In the genomic region with DNA sequence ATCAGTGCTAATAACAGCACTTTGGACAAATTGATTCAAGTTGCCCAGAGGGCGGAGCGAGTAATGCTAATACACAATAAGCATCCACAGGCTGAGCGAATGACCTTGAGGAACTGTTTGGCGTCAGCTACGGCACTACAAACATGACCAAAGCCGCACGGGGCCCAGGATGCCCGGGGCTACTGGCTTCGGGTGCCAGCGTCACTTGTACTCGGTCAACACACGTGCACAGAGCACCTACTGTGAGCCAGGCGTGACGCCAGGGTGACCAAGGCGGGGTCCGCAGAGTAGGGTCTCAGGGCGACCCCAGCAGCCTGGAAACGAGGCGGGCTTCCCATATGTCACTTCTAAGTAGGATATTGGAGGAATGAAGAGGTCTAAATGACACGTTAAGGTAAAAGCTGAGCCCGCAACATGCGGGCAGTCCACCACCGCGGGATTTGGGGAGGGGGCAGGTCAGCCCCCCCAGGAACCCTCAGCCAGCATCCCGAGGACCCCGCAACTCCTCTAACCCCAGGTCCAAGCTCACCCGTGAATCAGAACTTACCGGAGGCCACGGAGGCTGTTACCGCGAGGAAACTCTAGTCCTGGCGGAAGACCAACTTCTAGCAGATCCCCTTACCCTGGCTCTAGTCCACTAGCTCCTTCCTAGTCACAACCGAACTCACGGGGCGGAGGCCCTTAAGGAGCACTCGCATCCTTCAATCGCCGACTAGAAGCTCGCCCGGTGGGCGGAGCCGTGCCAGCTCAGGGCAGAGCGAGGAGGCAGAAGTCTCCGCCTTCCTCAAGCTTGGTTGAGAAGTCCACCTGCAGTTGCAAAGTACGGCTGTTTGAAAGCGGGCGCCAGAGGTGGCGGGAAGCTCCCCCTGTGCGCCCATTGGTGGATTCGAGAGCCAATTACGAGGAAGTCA, we compare ENCODE assay signal across 1 cellular context.
A peak's percentile ranks its signal among the peaks of the same experiment; 100 is the strongest.
TF ChIP-seq lines count a peak whose summit lies in the region.

A gene with protein sequence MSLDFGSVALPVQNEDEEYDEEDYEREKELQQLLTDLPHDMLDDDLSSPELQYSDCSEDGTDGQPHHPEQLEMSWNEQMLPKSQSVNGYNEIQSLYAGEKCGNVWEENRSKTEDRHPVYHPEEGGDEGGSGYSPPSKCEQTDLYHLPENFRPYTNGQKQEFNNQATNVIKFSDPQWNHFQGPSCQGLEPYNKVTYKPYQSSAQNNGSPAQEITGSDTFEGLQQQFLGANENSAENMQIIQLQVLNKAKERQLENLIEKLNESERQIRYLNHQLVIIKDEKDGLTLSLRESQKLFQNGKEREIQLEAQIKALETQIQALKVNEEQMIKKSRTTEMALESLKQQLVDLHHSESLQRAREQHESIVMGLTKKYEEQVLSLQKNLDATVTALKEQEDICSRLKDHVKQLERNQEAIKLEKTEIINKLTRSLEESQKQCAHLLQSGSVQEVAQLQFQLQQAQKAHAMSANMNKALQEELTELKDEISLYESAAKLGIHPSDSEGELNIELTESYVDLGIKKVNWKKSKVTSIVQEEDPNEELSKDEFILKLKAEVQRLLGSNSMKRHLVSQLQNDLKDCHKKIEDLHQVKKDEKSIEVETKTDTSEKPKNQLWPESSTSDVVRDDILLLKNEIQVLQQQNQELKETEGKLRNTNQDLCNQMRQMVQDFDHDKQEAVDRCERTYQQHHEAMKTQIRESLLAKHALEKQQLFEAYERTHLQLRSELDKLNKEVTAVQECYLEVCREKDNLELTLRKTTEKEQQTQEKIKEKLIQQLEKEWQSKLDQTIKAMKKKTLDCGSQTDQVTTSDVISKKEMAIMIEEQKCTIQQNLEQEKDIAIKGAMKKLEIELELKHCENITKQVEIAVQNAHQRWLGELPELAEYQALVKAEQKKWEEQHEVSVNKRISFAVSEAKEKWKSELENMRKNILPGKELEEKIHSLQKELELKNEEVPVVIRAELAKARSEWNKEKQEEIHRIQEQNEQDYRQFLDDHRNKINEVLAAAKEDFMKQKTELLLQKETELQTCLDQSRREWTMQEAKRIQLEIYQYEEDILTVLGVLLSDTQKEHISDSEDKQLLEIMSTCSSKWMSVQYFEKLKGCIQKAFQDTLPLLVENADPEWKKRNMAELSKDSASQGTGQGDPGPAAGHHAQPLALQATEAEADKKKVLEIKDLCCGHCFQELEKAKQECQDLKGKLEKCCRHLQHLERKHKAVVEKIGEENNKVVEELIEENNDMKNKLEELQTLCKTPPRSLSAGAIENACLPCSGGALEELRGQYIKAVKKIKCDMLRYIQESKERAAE (N-terminal part only) (minus strand): TSS at position 656 of the 911 bp plus-strand sequence. CDS start 5,420 bp downstream, outside the sequence.

TF ChIP-seq in HepG2, 621 proteins besides CTCF, POLR2A, EP300 and RAD21 (continued from another document and continues in another):
- TF ChIP-seq, protein P1, sequence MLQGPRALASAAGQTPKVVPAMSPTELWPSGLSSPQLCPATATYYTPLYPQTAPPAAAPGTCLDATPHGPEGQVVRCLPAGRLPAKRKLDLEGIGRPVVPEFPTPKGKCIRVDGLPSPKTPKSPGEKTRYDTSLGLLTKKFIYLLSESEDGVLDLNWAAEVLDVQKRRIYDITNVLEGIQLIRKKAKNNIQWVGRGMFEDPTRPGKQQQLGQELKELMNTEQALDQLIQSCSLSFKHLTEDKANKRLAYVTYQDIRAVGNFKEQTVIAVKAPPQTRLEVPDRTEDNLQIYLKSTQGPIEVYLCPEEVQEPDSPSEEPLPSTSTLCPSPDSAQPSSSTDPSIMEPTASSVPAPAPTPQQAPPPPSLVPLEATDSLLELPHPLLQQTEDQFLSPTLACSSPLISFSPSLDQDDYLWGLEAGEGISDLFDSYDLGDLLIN (CRISPR knock-in tag; IDR thresholded peaks at IDR 0.05; ENCODE audit: borderline replicate concordance): peak; percentile 72; the same call in 1 of the 2 replicates
- no peak for TF ChIP-seq ZFAT (CRISPR knock-in tag; conservative IDR thresholded peaks at IDR 0.05)
- TF ChIP-seq, protein P2, sequence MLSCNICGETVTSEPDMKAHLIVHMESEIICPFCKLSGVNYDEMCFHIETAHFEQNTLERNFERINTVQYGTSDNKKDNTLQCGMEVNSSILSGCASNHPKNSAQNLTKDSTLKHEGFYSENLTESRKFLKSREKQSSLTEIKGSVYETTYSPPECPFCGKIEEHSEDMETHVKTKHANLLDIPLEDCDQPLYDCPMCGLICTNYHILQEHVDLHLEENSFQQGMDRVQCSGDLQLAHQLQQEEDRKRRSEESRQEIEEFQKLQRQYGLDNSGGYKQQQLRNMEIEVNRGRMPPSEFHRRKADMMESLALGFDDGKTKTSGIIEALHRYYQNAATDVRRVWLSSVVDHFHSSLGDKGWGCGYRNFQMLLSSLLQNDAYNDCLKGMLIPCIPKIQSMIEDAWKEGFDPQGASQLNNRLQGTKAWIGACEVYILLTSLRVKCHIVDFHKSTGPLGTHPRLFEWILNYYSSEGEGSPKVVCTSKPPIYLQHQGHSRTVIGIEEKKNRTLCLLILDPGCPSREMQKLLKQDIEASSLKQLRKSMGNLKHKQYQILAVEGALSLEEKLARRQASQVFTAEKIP (CRISPR knock-in tag; IDR thresholded peaks at IDR 0.05; ENCODE audit: borderline replicate concordance): no peak
- no peak for TF ChIP-seq TSC22D2 (CRISPR knock-in tag; IDR thresholded peaks at IDR 0.05; ENCODE audit: borderline replicate concordance)
- peak; percentile 57; the same call in 1 of the 2 replicates for TF ChIP-seq KAT7 (CRISPR knock-in tag; IDR thresholded peaks at IDR 0.05; ENCODE audit: borderline replicate concordance)
- TF ChIP-seq ZBTB3 (CRISPR knock-in tag; IDR thresholded peaks at IDR 0.05; ENCODE audit: borderline replicate concordance, low read depth): 0 out of 2 replicates have a peak, but pooled peaks have one; percentile 50
- TF ChIP-seq, protein P3, sequence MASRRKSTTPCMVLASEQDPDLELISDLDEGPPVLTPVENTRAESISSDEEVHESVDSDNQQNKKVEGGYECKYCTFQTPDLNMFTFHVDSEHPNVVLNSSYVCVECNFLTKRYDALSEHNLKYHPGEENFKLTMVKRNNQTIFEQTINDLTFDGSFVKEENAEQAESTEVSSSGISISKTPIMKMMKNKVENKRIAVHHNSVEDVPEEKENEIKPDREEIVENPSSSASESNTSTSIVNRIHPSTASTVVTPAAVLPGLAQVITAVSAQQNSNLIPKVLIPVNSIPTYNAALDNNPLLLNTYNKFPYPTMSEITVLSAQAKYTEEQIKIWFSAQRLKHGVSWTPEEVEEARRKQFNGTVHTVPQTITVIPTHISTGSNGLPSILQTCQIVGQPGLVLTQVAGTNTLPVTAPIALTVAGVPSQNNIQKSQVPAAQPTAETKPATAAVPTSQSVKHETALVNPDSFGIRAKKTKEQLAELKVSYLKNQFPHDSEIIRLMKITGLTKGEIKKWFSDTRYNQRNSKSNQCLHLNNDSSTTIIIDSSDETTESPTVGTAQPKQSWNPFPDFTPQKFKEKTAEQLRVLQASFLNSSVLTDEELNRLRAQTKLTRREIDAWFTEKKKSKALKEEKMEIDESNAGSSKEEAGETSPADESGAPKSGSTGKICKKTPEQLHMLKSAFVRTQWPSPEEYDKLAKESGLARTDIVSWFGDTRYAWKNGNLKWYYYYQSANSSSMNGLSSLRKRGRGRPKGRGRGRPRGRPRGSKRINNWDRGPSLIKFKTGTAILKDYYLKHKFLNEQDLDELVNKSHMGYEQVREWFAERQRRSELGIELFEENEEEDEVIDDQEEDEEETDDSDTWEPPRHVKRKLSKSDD (CRISPR knock-in tag; IDR thresholded peaks at IDR 0.05; ENCODE audit: low read depth): peak; percentile 33; the same call in 1 of the 2 replicates
- TF ChIP-seq, protein P4, sequence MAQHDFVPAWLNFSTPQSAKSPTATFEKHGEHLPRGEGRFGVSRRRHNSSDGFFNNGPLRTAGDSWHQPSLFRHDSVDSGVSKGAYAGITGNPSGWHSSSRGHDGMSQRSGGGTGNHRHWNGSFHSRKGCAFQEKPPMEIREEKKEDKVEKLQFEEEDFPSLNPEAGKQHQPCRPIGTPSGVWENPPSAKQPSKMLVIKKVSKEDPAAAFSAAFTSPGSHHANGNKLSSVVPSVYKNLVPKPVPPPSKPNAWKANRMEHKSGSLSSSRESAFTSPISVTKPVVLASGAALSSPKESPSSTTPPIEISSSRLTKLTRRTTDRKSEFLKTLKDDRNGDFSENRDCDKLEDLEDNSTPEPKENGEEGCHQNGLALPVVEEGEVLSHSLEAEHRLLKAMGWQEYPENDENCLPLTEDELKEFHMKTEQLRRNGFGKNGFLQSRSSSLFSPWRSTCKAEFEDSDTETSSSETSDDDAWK (CRISPR knock-in tag; IDR thresholded peaks at IDR 0.05): no peak
- TF ChIP-seq HDAC2 (CRISPR knock-in tag; IDR thresholded peaks at IDR 0.05): peak; percentile 58
- no peak for TF ChIP-seq NFKBIZ (CRISPR knock-in tag; IDR thresholded peaks at IDR 0.05)
- TF ChIP-seq RFXAP (CRISPR knock-in tag; IDR thresholded peaks at IDR 0.05; ENCODE audit: borderline replicate concordance): no peak
- TF ChIP-seq, protein P5, sequence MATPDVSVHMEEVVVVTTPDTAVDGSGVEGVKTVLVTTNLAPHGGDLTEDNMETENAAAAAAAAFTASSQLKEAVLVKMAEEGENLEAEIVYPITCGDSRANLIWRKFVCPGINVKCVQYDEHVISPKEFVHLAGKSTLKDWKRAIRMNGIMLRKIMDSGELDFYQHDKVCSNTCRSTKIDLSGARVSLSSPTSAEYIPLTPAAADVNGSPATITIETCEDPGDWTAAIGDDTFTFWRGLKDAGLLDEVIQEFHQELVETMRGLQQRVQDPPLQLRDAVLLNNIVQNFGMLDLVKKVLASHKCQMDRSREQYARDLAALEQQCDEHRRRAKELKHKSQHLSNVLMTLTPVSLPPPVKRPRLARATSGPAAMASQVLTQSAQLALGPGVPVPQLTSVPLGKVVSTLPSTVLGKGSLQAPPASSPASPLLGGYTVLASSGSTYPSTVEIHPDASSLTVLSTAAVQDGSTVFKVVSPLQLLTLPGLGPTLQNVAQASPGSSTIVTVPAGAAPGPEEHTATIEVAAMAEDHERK (CRISPR knock-in tag; IDR thresholded peaks at IDR 0.05; ENCODE audit: low read depth): no peak
- TF ChIP-seq RNF2 (conservative IDR thresholded peaks at IDR 0.05; ENCODE audit: low read depth): no peak
- TF ChIP-seq ZSCAN25 (CRISPR knock-in tag; IDR thresholded peaks at IDR 0.05): no peak
- no peak for TF ChIP-seq HMG20A (CRISPR knock-in tag; IDR thresholded peaks at IDR 0.05; ENCODE audit: borderline replicate concordance)
- no peak for TF ChIP-seq FOXK2 (IDR thresholded peaks at IDR 0.05)
- TF ChIP-seq ZNF335 (CRISPR knock-in tag; IDR thresholded peaks at IDR 0.05): no peak
- TF ChIP-seq, protein P6, sequence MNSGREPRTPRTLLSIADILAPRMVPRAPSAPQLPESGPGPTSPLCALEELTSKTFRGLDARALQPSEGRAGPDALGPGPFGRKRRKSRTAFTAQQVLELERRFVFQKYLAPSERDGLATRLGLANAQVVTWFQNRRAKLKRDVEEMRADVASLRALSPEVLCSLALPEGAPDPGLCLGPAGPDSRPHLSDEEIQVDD (CRISPR knock-in tag; IDR thresholded peaks at IDR 0.05; ENCODE audit: borderline replicate concordance): no peak
- TF ChIP-seq, protein P7, sequence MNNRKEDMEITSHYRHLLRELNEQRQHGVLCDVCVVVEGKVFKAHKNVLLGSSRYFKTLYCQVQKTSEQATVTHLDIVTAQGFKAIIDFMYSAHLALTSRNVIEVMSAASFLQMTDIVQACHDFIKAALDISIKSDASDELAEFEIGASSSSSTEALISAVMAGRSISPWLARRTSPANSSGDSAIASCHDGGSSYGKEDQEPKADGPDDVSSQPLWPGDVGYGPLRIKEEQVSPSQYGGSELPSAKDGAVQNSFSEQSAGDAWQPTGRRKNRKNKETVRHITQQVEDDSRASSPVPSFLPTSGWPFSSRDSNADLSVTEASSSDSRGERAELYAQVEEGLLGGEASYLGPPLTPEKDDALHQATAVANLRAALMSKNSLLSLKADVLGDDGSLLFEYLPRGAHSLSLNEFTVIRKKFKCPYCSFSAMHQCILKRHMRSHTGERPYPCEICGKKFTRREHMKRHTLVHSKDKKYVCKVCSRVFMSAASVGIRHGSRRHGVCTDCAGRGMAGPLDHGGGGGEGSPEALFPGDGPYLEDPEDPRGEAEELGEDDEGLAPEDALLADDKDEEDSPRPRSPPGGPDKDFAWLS (CRISPR knock-in tag; IDR thresholded peaks at IDR 0.05; ENCODE audit: borderline replicate concordance): no peak
- TF ChIP-seq ZNF253 (CRISPR knock-in tag; IDR thresholded peaks at IDR 0.05; ENCODE audit: borderline replicate concordance): no peak
- no peak for TF ChIP-seq GFI1 (CRISPR knock-in tag; IDR thresholded peaks at IDR 0.05; ENCODE audit: borderline replicate concordance)
- TF ChIP-seq TAF1 (CRISPR knock-in tag; IDR thresholded peaks at IDR 0.05): peak; percentile 57; the same call in 1 of the 2 replicates
- no peak for TF ChIP-seq KLF11 (CRISPR knock-in tag; IDR thresholded peaks at IDR 0.05)
- no peak for TF ChIP-seq HOXA9 (CRISPR knock-in tag; IDR thresholded peaks at IDR 0.05; ENCODE audit: borderline replicate concordance)
- TF ChIP-seq, protein P8, sequence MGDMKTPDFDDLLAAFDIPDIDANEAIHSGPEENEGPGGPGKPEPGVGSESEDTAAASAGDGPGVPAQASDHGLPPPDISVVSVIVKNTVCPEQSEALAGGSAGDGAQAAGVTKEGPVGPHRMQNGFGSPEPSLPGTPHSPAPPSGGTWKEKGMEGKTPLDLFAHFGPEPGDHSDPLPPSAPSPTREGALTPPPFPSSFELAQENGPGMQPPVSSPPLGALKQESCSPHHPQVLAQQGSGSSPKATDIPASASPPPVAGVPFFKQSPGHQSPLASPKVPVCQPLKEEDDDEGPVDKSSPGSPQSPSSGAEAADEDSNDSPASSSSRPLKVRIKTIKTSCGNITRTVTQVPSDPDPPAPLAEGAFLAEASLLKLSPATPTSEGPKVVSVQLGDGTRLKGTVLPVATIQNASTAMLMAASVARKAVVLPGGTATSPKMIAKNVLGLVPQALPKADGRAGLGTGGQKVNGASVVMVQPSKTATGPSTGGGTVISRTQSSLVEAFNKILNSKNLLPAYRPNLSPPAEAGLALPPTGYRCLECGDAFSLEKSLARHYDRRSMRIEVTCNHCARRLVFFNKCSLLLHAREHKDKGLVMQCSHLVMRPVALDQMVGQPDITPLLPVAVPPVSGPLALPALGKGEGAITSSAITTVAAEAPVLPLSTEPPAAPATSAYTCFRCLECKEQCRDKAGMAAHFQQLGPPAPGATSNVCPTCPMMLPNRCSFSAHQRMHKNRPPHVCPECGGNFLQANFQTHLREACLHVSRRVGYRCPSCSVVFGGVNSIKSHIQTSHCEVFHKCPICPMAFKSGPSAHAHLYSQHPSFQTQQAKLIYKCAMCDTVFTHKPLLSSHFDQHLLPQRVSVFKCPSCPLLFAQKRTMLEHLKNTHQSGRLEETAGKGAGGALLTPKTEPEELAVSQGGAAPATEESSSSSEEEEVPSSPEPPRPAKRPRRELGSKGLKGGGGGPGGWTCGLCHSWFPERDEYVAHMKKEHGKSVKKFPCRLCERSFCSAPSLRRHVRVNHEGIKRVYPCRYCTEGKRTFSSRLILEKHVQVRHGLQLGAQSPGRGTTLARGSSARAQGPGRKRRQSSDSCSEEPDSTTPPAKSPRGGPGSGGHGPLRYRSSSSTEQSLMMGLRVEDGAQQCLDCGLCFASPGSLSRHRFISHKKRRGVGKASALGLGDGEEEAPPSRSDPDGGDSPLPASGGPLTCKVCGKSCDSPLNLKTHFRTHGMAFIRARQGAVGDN (CRISPR knock-in tag; IDR thresholded peaks at IDR 0.05): peak; percentile 71
- no peak for TF ChIP-seq ZNF652 (CRISPR knock-in tag; IDR thresholded peaks at IDR 0.05; ENCODE audit: borderline replicate concordance, low read depth)
- TF ChIP-seq ZNF556 (CRISPR knock-in tag; IDR thresholded peaks at IDR 0.05; ENCODE audit: borderline replicate concordance): no peak; the same call in 1 of the 2 replicates
- peak in 1 of 2 experiments; percentile 86; a peak in 2 of 4 replicates for TF ChIP-seq KLF16 (CRISPR knock-in tag; IDR thresholded peaks at IDR 0.05)
- TF ChIP-seq NFE2L2 (IDR thresholded peaks at IDR 0.05; ENCODE audit: low read length): no peak
- TF ChIP-seq ZKSCAN5 (CRISPR knock-in tag; IDR thresholded peaks at IDR 0.05): no peak
